Comparison of ENCODE assay signal across 10 cellular contexts in genomic region chr9:82466616-82467251, GRCh38.
DNase-seq lines count a peak whose midpoint lies in the region; ATAC-seq and TF ChIP-seq lines count a peak whose summit lies in the region.
"Had no signal": no experiment of that assay in that cellular context is flagged by ENCODE, and none has a peak within 500 bp of the region (broad histone marks: within the 10 kb centered on the region; RNA-seq: fewer than 3 reads in every experiment).

No MANE protein-coding gene starts in this region.

- H3K9ac ChIP-seq in H9 (ENCODE audit: extremely low read depth, insufficient read length, low read length) (no peak overlapping the region), smooth muscle cell (ENCODE audit: low read depth) (no peak overlapping the region)

- POLR2A ChIA-PET in WTC11 (lab: Charles Lee), result no interaction called here

- WGBS in H9 (ENCODE audit: extremely low coverage, insufficient read length, low lambda C conversion rate), result no CpG with 5 or more reads among the region's 11 CpGs
- 50% methylated on average over 11 of the region's 11 CpGs for WGBS in smooth muscle cell (ENCODE audit: low lambda C conversion rate)

- no peak overlapping the region for H3K56ac ChIP-seq in H9 (ENCODE audit: insufficient read length, low read depth, low read length)

- no peak overlapping the region for H4K8ac ChIP-seq in H9 (replicated peaks; ENCODE audit: insufficient read length, low read depth, low read length)

- peak; percentile 84 for TF ChIP-seq CTCF in H9 (conservative IDR thresholded peaks at IDR 0.05)
- TF ChIP-seq CTCF in WTC11 (IDR thresholded peaks at IDR 0.05), result peak; percentile 44
- peak; percentile 43 for TF ChIP-seq CTCF in smooth muscle cell (IDR thresholded peaks at IDR 0.05; ENCODE audit: borderline replicate concordance, insufficient read depth, poor library complexity, severe bottlenecking)

- no peak overlapping the region; a peak in 1 of 7 replicates for H3K27ac Mint-ChIP-seq in H9
- H3K27ac Mint-ChIP-seq in WTC11, result no peak overlapping the region
- H3K27ac Mint-ChIP-seq in activated naive CD4-positive, alpha-beta T cell treated with anti-CD3 and anti-CD28 coated beads, Interleukin-2, amount 50 U/mL, for 72 hours, result no peak overlapping the region
- no peak overlapping the region for H3K27ac Mint-ChIP-seq in activated T-cell treated with anti-CD3 and anti-CD28 coated beads, Interleukin-2, amount 50 U/mL, for 24 hours

- no peak overlapping the region for H3K4me3 ChIP-seq in smooth muscle cell

- H3K4me1 Mint-ChIP-seq in H9 (0 out of 4 replicates have a peak, but pooled peaks cover 0 to 2% of the 10 kb centered on the region in 2 experiments), WTC11 (no peaks in the 10 kb centered on the region; the same call in 1 of the 2 replicates)
- H3K4me1 Mint-ChIP-seq in activated T-cell treated with anti-CD3 and anti-CD28 coated beads, Interleukin-2, amount 50 U/mL, for 24 hours (ENCODE audit: low read depth), result no peaks in the 10 kb centered on the region

- peak; percentile 81 for DNase-seq in H9
- DNase-seq in WTC11 (ENCODE audit: low spot score), result peak; percentile 81
- peak; percentile 56 for DNase-seq in iPS DF 4.7 (ENCODE audit: extremely low read depth, low spot score)
- DNase-seq in smooth muscle cell (lab: John Stamatoyannopoulos, UW; ENCODE audit: unreplicated experiment), result no peak
- DNase-seq in activated naive CD4-positive, alpha-beta T cell treated with anti-CD3 and anti-CD28 coated beads, Interleukin-2, amount 50 U/mL, for 72 hours (ENCODE audit: low spot score in 2 of 2), result no peak
- no peak for DNase-seq in activated T-cell treated with anti-CD3 and anti-CD28 coated beads, Interleukin-2, amount 50 U/mL, for 24 hours
- DNase-seq: kidney, SIG-M5 had no signal

- no peaks in the 10 kb centered on the region for H4K20me1 ChIP-seq in H9 (ENCODE audit: control insufficient read depth, insufficient read depth, insufficient read length)
- no peaks in the 10 kb centered on the region for H4K20me1 ChIP-seq in smooth muscle cell (ENCODE audit: low read depth)

- H3K14ac ChIP-seq in H9 (ENCODE audit: insufficient read depth, low read length), result no peak overlapping the region

- no peak overlapping the region for H2BK120ac ChIP-seq in H9 (ENCODE audit: low read depth, low read length, poor library complexity, severe bottlenecking)

- H3K4me1 ChIP-seq in H9 (ENCODE audit: insufficient read depth, low read length), result no peaks in the 10 kb centered on the region
- H3K4me1 ChIP-seq in smooth muscle cell (ENCODE audit: low read depth), result no peaks in the 10 kb centered on the region

- no peaks in the 10 kb centered on the region for H3K79me1 ChIP-seq in H9 (ENCODE audit: insufficient read depth, low read depth, low read length, poor library complexity, severe bottlenecking)

- CTCF ChIA-PET in WTC11 (lab: Charles Lee), result interaction anchor here (0.7 to 1.6 kb wide), 5 partner anchors 9 to 338 kb away, joined by 3 to 11 read pairs (median 3); no protein-coding TSS in a partner anchor

- H3K4ac ChIP-seq in H9 (ENCODE audit: low read depth, low read length), result no peak overlapping the region

- H3K27ac ChIP-seq in H9 (ENCODE audit: insufficient read length, low read depth, low read length), result no peak overlapping the region
- H3K27ac ChIP-seq in smooth muscle cell (ENCODE audit: low read depth), result no peak overlapping the region

- no peaks in the 10 kb centered on the region for H3K9me3 ChIP-seq in H9 (ENCODE audit: control insufficient read depth, low read depth, low read length)
- no peaks in the 10 kb centered on the region for H3K9me3 ChIP-seq in smooth muscle cell (replicated peaks; ENCODE audit: low read depth)

- no peak overlapping the region for H3K23ac ChIP-seq in H9 (ENCODE audit: insufficient read length, low read depth, low read length)

- no peaks in the 10 kb centered on the region for H3K79me2 ChIP-seq in H9 (ENCODE audit: insufficient read depth, low read length)
- no peaks in the 10 kb centered on the region for H3K79me2 ChIP-seq in smooth muscle cell (ENCODE audit: low read depth)

- no peak overlapping the region for H4K91ac ChIP-seq in H9 (ENCODE audit: insufficient read length, low read depth, low read length)

- H2AFZ ChIP-seq in H9 (ENCODE audit: low read length) (no peak overlapping the region), smooth muscle cell (ENCODE audit: low read depth) (peak overlapping the region; percentile 29)

- no peak overlapping the region for H3T11ph ChIP-seq in H9 (ENCODE audit: low read length)

- H2BK12ac ChIP-seq in H9 (ENCODE audit: insufficient read length, low read depth, low read length), result no peak overlapping the region

- no peak overlapping the region for H3K18ac ChIP-seq in H9 (ENCODE audit: insufficient read length, low read depth, low read length)

- H2BK20ac ChIP-seq in H9 (ENCODE audit: low read depth, low read length, poor library complexity, severe bottlenecking), result no peak overlapping the region

- no peaks in the 10 kb centered on the region for H3K36me3 ChIP-seq in smooth muscle cell (ENCODE audit: low read depth)

- no peaks in the 10 kb centered on the region for H3K23me2 ChIP-seq in H9 (ENCODE audit: insufficient read length, low read depth, low read length, poor library complexity, severe bottlenecking)

- H3F3A ChIP-seq in smooth muscle cell (ENCODE audit: low read depth), result no peaks in the 10 kb centered on the region

- H3K4me2 ChIP-seq in H9 (ENCODE audit: insufficient read depth, insufficient read length, low read length), result no peak overlapping the region
- peak overlapping the region; percentile 33 for H3K4me2 ChIP-seq in smooth muscle cell

- no peaks in the 10 kb centered on the region for H3K9me3 Mint-ChIP-seq in H9
- peaks cover 4% of the 10 kb centered on the region; the same call in 1 of the 2 replicates for H3K9me3 Mint-ChIP-seq in WTC11
- H3K9me3 Mint-ChIP-seq in activated naive CD4-positive, alpha-beta T cell treated with anti-CD3 and anti-CD28 coated beads, Interleukin-2, amount 50 U/mL, for 72 hours, result no peaks in the 10 kb centered on the region
- peaks cover 6% of the 10 kb centered on the region for H3K9me3 Mint-ChIP-seq in activated T-cell treated with anti-CD3 and anti-CD28 coated beads, Interleukin-2, amount 50 U/mL, for 24 hours

- H2AK5ac ChIP-seq in H9 (ENCODE audit: insufficient read length, low read length), result no peak overlapping the region

- H3K27me3 Mint-ChIP-seq in H9 (ENCODE audit: low read depth), result no peaks in the 10 kb centered on the region
- H3K27me3 Mint-ChIP-seq in WTC11 (ENCODE audit: low read depth), result no peaks in the 10 kb centered on the region
- H3K27me3 Mint-ChIP-seq in activated T-cell treated with anti-CD3 and anti-CD28 coated beads, Interleukin-2, amount 50 U/mL, for 24 hours, result no peaks in the 10 kb centered on the region

- H2BK5ac ChIP-seq in H9 (ENCODE audit: insufficient read length, low read length), result no peak overlapping the region

- H4K5ac ChIP-seq in H9 (ENCODE audit: insufficient read length, low read depth, low read length), result no peak overlapping the region

- H3K27me3 ChIP-seq in H9 (ENCODE audit: insufficient read depth, low read length) (no peaks in the 10 kb centered on the region), smooth muscle cell (ENCODE audit: low read depth) (no peaks in the 10 kb centered on the region)

- no peak overlapping the region for H2BK15ac ChIP-seq in H9 (ENCODE audit: low read depth, low read length)

- H3K36me3 Mint-ChIP-seq in H9 (ENCODE audit: insufficient read depth in 1 of 3, low read depth in 3 of 3), result no peaks in the 10 kb centered on the region; a peak in 1 of 7 replicates
- H3K36me3 Mint-ChIP-seq in WTC11, result no peaks in the 10 kb centered on the region
- no peaks in the 10 kb centered on the region for H3K36me3 Mint-ChIP-seq in activated naive CD4-positive, alpha-beta T cell treated with anti-CD3 and anti-CD28 coated beads, Interleukin-2, amount 50 U/mL, for 72 hours
- no peaks in the 10 kb centered on the region for H3K36me3 Mint-ChIP-seq in activated T-cell treated with anti-CD3 and anti-CD28 coated beads, Interleukin-2, amount 50 U/mL, for 24 hours (ENCODE audit: low read depth)

- H3K4me3 Mint-ChIP-seq in H9, result no peak overlapping the region
- H3K4me3 Mint-ChIP-seq in WTC11, result no peak overlapping the region
- no peak overlapping the region for H3K4me3 Mint-ChIP-seq in activated T-cell treated with anti-CD3 and anti-CD28 coated beads, Interleukin-2, amount 50 U/mL, for 24 hours

- peak; percentile 100 for ATAC-seq in WTC11
- no peak for ATAC-seq in HG02840 (IDR thresholded peaks at IDR 0.05; ENCODE audit: low FRiP score, unreplicated experiment)
- no peak for ATAC-seq in activated naive CD4-positive, alpha-beta T cell treated with anti-CD3 and anti-CD28 coated beads, Interleukin-2, amount 50 U/mL, for 72 hours
- ATAC-seq in GM21360 (IDR thresholded peaks at IDR 0.05; ENCODE audit: unreplicated experiment), result no peak

TF ChIP-seq in WTC11, 78 proteins besides CTCF, POLR2A, EP300 and RAD21 (continues in another document):
- no peak for TF ChIP-seq IRF1 (CRISPR knock-in tag; IDR thresholded peaks at IDR 0.05)
- no peak for TF ChIP-seq GRHL2 (CRISPR knock-in tag; IDR thresholded peaks at IDR 0.05; ENCODE audit: insufficient replicate concordance, severe bottlenecking)
- TF ChIP-seq PREB (CRISPR knock-in tag; IDR thresholded peaks at IDR 0.05; ENCODE audit: borderline replicate concordance), result no peak
- no peak for TF ChIP-seq ELF4 (CRISPR knock-in tag; IDR thresholded peaks at IDR 0.05; ENCODE audit: low read depth)
- TF ChIP-seq ZNF317 (CRISPR knock-in tag; IDR thresholded peaks at IDR 0.05; ENCODE audit: borderline replicate concordance, low read depth), result no peak
- TF ChIP-seq SMAD4 (CRISPR knock-in tag; IDR thresholded peaks at IDR 0.05), result no peak

Comparison
In these comparisons a context has a peak if more than half of its experiments do, and no peak if none do; other contexts are left out.
1. DNase-seq: peak in H9 (single experiment), WTC11 (single experiment) and iPS DF 4.7 (single experiment); none in smooth muscle cell (single experiment), activated naive CD4-positive, alpha-beta T cell treated with anti-CD3 and anti-CD28 coated beads, Interleukin-2, amount 50 U/mL, for 72 hours (0 of 2) and activated T-cell treated with anti-CD3 and anti-CD28 coated beads, Interleukin-2, amount 50 U/mL, for 24 hours (single experiment).
2. Peak in every context shown above with its lines, with median percentiles within 50 percentile points of each other: CTCF ChIP-seq.